15 cellular contexts compared by ENCODE assay signal in the genomic region with DNA sequence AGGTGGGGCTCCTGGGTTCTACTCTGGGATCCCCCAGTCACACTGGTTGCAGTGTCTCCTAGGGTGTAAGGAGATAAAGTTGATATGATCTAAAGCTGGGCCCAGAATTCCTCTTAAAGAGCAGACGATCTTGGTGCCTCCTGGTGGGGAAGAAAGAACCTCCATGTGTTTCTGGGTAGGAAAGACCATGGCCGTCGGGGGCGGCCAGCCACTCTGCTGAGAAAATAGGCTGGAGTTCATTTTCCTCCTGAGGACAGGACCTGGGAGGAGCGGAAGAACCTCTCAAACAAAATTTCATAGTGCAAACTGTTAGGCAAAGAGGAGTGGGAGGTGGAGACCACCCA.
A peak's percentile ranks its signal among the peaks of the same experiment; 100 is the strongest.
DNase-seq lines count a peak whose midpoint lies in the region; ATAC-seq and TF ChIP-seq lines count a peak whose summit lies in the region.
"Had no signal": no experiment of that assay in that cellular context is flagged by ENCODE, and none has a peak within 500 bp of the region (broad histone marks: within the 10 kb centered on the region; RNA-seq: fewer than 3 reads in every experiment).

No MANE protein-coding gene starts in this region.

- peak overlapping the region; percentile 36 for H3K27ac Mint-ChIP-seq in glutamatergic neuron (ENCODE audit: unreplicated experiment)
- H3K27ac Mint-ChIP-seq: CD8-positive, alpha-beta T cell had no signal

- peaks cover 8% of the 10 kb centered on the region for H3K9me3 ChIP-seq in WERI-Rb-1 (ENCODE audit: severe bottlenecking)
- H3K9me3 ChIP-seq: BLaER1 treated with 17β-estradiol and CSF1 and Interleukin-3, amounts not matched to agents 10 nM and 100 nM had no signal

- H3K27me3 ChIP-seq in WERI-Rb-1 (ENCODE audit: insufficient read depth, low read depth, severe bottlenecking) = no peaks in the 10 kb centered on the region
- H3K27me3 ChIP-seq: BLaER1 treated with 17β-estradiol and CSF1 and Interleukin-3, amounts not matched to agents 10 nM and 100 nM had no signal

- no peak overlapping the region for H3K4me3 ChIP-seq in WERI-Rb-1 (ENCODE audit: low read depth, low read length)
- H3K4me3 ChIP-seq: A549; BLaER1 treated with 17β-estradiol and CSF1 and Interleukin-3, amounts not matched to agents 10 nM and 100 nM; GM23248 had no signal

- ATAC-seq in omental fat pad (ENCODE audit: low FRiP score) = no peak
- ATAC-seq: A549; CD8-positive, alpha-beta T cell had no signal

- H3K36me3 ChIP-seq in WERI-Rb-1 = peaks cover 6% of the 10 kb centered on the region; the same call in 1 of the 2 replicates
- H3K36me3 ChIP-seq: BLaER1 treated with 17β-estradiol and CSF1 and Interleukin-3, amounts not matched to agents 10 nM and 100 nM had no signal

- H3K27ac ChIP-seq in WERI-Rb-1 = no peak overlapping the region
- H3K27ac ChIP-seq: 22Rv1; A549; BLaER1 treated with 17β-estradiol and CSF1 and Interleukin-3, amounts not matched to agents 10 nM and 100 nM; GM23248 had no signal

- peaks cover 16% of the 10 kb centered on the region for H3K4me1 Mint-ChIP-seq in glutamatergic neuron (ENCODE audit: low read depth, unreplicated experiment)

- DNase-seq in DMS 273 (lab: John Stamatoyannopoulos, UW; ENCODE audit: unreplicated experiment) (peak; percentile 42), DMS 273 treated with DMSO at 0.1 percent for 48 hours (lab: John Stamatoyannopoulos, UW) (no peak), WERI-Rb-1 (no peak), glutamatergic neuron (no peak), omental fat pad (ENCODE audit: low spot score) (no peak), NCI-H2227 (lab: John Stamatoyannopoulos, UW; ENCODE audit: unreplicated experiment) (no peak)
- DNase-seq in NK-92 treated with Interleukin-12 subunit alpha and Interleukin-12 subunit beta, amount 100 ng/mL, for 24 hours (lab: John Stamatoyannopoulos, UW) = no peak
- DNase-seq: Calu3; CD8-positive, alpha-beta T cell; GM23248; HCEC 1CT; IMR-90 had no signal

- 0 out of 2 replicates have a peak, but pooled peaks have one; percentile 2 for TF ChIP-seq CTCF in WERI-Rb-1 (IDR thresholded peaks at IDR 0.05; ENCODE audit: low read depth, low read length)
- TF ChIP-seq CTCF in glutamatergic neuron (IDR thresholded peaks at IDR 0.05; ENCODE audit: partially characterized antibody, unreplicated experiment) = no peak
- no peak for TF ChIP-seq CTCF in omental fat pad (IDR thresholded peaks at IDR 0.05)

- peaks cover 3% of the 10 kb centered on the region for H3K27me3 Mint-ChIP-seq in glutamatergic neuron (ENCODE audit: unreplicated experiment)

- no peak overlapping the region for H3K4me3 Mint-ChIP-seq in glutamatergic neuron (ENCODE audit: unreplicated experiment)
- H3K4me3 Mint-ChIP-seq: CD8-positive, alpha-beta T cell had no signal

- H3K36me3 Mint-ChIP-seq in glutamatergic neuron (ENCODE audit: unreplicated experiment) = peaks cover 20% of the 10 kb centered on the region
- H3K36me3 Mint-ChIP-seq: CD8-positive, alpha-beta T cell had no signal

- peaks cover 10% of the 10 kb centered on the region for H3K9me3 Mint-ChIP-seq in glutamatergic neuron (ENCODE audit: unreplicated experiment)
- H3K9me3 Mint-ChIP-seq: CD8-positive, alpha-beta T cell had no signal
